Comparison of ENCODE assay signal across 2 cellular contexts in genomic region chr7:16466087-16466472, GRCh38.
TF ChIP-seq lines count a peak whose summit lies in the region.

No MANE protein-coding gene starts in this region.

TF ChIP-seq in SK-N-SH treated with all-trans-retinoic acid at 6 μM for 48 hours, 23 proteins besides CTCF, POLR2A, EP300 and RAD21 (continued from another document):
- TF ChIP-seq ISL1 (CRISPR knock-in tag; IDR thresholded peaks at IDR 0.05) (no peak), RARB (CRISPR knock-in tag; IDR thresholded peaks at IDR 0.05) (no peak), ZNF565 (CRISPR knock-in tag; conservative IDR thresholded peaks at IDR 0.05; ENCODE audit: low read depth) (no peak)

TF ChIP-seq in SK-N-SH, 30 proteins besides CTCF, POLR2A, EP300 and RAD21 (continued from another document):
- TF ChIP-seq, protein P1, sequence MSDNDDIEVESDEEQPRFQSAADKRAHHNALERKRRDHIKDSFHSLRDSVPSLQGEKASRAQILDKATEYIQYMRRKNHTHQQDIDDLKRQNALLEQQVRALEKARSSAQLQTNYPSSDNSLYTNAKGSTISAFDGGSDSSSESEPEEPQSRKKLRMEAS (IDR thresholded peaks at IDR 0.05; ENCODE audit: low read depth) = no peak
- TF ChIP-seq CHD2 (IDR thresholded peaks at IDR 0.05; ENCODE audit: low read length, partially characterized antibody) (no peak), RFX5 (IDR thresholded peaks at IDR 0.05; ENCODE audit: low read length) (no peak)
